ENCODE assay signal across 23 cellular contexts in the genomic region with DNA sequence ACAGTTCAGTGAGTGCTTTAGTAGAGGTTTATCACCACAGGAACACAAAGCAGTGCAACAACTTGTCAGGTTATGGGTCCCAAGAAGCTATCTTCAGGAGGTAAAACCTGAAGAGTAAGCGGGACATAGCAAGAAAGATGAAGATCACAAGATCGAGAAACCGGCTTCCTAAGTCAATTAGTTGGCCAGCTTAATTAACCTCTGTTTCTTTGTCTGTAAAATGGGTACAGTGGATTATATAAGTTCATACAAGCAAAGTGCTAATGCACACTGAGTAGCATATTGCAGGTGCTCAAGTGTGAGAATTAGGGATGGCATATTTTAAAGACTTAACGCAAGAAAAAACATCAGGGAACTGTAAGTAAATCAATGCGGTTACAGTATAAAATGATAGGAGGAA.
"Had no signal": no experiment of that assay in that cellular context is flagged by ENCODE, and none has a peak within 500 bp of the region (broad histone marks: within the 10 kb centered on the region; RNA-seq: fewer than 3 reads in every experiment).

No MANE protein-coding gene starts in this region.

- H3K27ac ChIP-seq: hepatocyte, left ventricle myocardium inferior, ovary, prostate gland, spleen, suprapubic skin, thoracic aorta, tibial artery, upper lobe of right lung had no signal

- H3K36me3 ChIP-seq: ovary, prostate gland had no signal

- H3K4me2 ChIP-seq: hepatocyte had no signal

- DNase-seq: islet precursor cell; left ventricle myocardium inferior; mesendoderm; naive B cell; natural killer cell; nephron progenitor cell; ovary; retina; right cardiac atrium; sigmoid colon; small intestine; spleen; stimulated activated CD4-positive, alpha-beta T cell treated with anti-CD3 and anti-CD28 coated beads, Interleukin-4, amount 100 ng/mL, for 24 hours; stimulated activated naive CD4-positive, alpha-beta T cell; tibial artery; trophoblast cell; upper lobe of right lung had no signal

- ATAC-seq: natural killer cell; right cardiac atrium; stimulated activated effector memory CD8-positive, alpha-beta T cell treated with anti-CD3 and anti-CD28 coated beads, Interleukin-12 subunit alpha, Interleukin-12 subunit beta, amount 100 ng/mL, for 72 hours; upper lobe of right lung had no signal

- H3K9me3 ChIP-seq: left ventricle myocardium inferior, ovary, prostate gland, sigmoid colon, spleen, suprapubic skin, thoracic aorta, tibial artery, upper lobe of right lung had no signal

- H3K4me3 ChIP-seq: hepatocyte, left ventricle myocardium inferior, lung, ovary, prostate gland, sigmoid colon, spleen, suprapubic skin, thoracic aorta, tibial artery, upper lobe of right lung had no signal

- H3K27me3 ChIP-seq: hepatocyte, ovary, sigmoid colon, spleen, suprapubic skin, tibial artery, upper lobe of right lung had no signal

- H3K4me1 ChIP-seq: prostate gland, spleen, upper lobe of right lung had no signal

- H2AFZ ChIP-seq: hepatocyte had no signal
